ENCODE assay signal across 8 cellular contexts in the genomic region with DNA sequence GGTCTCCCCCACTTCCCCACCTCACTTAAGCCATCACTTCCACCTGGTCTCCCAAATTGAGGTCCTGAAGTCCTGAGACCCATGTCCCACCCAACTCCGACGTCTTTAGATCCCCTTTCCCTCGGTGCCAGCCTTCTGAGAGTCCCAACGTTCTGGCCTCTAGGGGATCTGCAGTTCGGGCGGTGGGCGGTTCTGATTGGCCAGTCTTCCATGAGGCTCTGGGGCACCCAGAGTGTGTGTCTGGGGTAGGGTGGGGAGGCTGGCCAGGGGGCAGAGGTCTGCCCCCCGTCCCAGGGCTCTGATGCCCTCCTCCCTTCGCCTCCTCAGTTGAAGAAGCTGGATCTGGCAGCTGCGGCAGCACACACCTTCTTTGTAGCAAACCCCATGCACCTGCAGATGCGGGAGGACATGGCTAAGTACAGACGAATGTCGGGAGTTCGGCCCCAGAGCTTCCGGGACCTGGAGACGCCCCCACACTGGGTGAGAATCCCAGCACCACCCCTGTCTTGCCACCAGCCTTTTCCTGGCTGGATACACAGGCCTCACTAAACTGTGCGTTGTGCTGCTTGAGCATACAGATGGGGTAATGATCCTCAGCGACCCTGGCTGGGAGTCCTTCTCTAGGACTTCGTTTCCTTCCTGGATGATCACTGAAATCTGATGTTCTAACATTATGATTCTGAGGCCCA. TPM values are rescaled to one million over a fixed set of nuclear protein-coding genes. Genes with fewer than 3 reads are reported as not detected.
DNase-seq lines count a peak whose midpoint lies in the region; ATAC-seq and TF ChIP-seq lines count a peak whose summit lies in the region.

No MANE protein-coding gene starts in this region.

- H3K4me2 ChIP-seq in hepatocyte, result peak overlapping the region; percentile 79

- peaks cover 26% of the 10 kb centered on the region for H3K27me3 Mint-ChIP-seq in activated CD4-positive, alpha-beta T cell treated with anti-CD3 and anti-CD28 coated beads for 36 hours
- peaks cover 45% of the 10 kb centered on the region for H3K27me3 Mint-ChIP-seq in activated T-helper 1 cell treated with anti-CD3 and anti-CD28 coated beads, Interleukin-12 subunit alpha, Interleukin-12 subunit beta, Interleukin-2, Interleukin-4 antibody, amounts not matched to agents 30 ng/mL and 10 ng/mL and 1 ng/mL, durations not matched to agents 14 hours and 24 hours and 36 hours (ENCODE audit: insufficient read depth)
- H3K27me3 Mint-ChIP-seq in stimulated activated naive B cell treated with anti-CD40 and anti-IgM and Interleukin-4, amounts not matched to agents 10 μg/mL and 1 μg/mL and 100 μg/mL, for 72 hours, result peaks cover 71 to 85% of the 10 kb centered on the region in 2 donors

- no peaks in the 10 kb centered on the region for H3K36me3 ChIP-seq in hepatocyte (replicated peaks; ENCODE audit: insufficient read depth, low read depth)

- no peaks in the 10 kb centered on the region for H4K20me1 ChIP-seq in hepatocyte (ENCODE audit: insufficient read depth, poor library complexity, severe bottlenecking)

- H3K4me3 ChIP-seq in hepatocyte, result peak overlapping the region; percentile 100

- H3K27ac Mint-ChIP-seq in activated CD4-positive, alpha-beta T cell treated with anti-CD3 and anti-CD28 coated beads for 36 hours, result no peak overlapping the region
- H3K27ac Mint-ChIP-seq in activated T-helper 1 cell treated with anti-CD3 and anti-CD28 coated beads, Interleukin-12 subunit alpha, Interleukin-12 subunit beta, Interleukin-2, Interleukin-4 antibody, amounts not matched to agents 30 ng/mL and 10 ng/mL and 1 ng/mL, durations not matched to agents 14 hours and 24 hours and 36 hours, result peak overlapping the region; percentile 78
- H3K27ac Mint-ChIP-seq in stimulated activated naive B cell treated with anti-CD40 and anti-IgM and Interleukin-4, amounts not matched to agents 10 μg/mL and 1 μg/mL and 100 μg/mL, for 72 hours, result peak overlapping the region; percentile 76

- CTCF ChIA-PET in activated CD4-positive, alpha-beta T cell treated with anti-CD3 and anti-CD28 coated beads for 36 hours (lab: Charles Lee), result interaction anchor here (0.6 to 6.3 kb wide), 8 partner anchors 22 to 219 kb away, joined by 3 to 54 read pairs (median 3); a partner anchor contains a TSS

- no peaks in the 10 kb centered on the region for H3K36me3 Mint-ChIP-seq in activated CD4-positive, alpha-beta T cell treated with anti-CD3 and anti-CD28 coated beads for 36 hours (ENCODE audit: low read depth)
- no peaks in the 10 kb centered on the region for H3K36me3 Mint-ChIP-seq in activated T-helper 1 cell treated with anti-CD3 and anti-CD28 coated beads, Interleukin-12 subunit alpha, Interleukin-12 subunit beta, Interleukin-2, Interleukin-4 antibody, amounts not matched to agents 30 ng/mL and 10 ng/mL and 1 ng/mL, durations not matched to agents 14 hours and 24 hours and 36 hours (ENCODE audit: low read depth)
- no peaks in the 10 kb centered on the region for H3K36me3 Mint-ChIP-seq in stimulated activated naive B cell treated with anti-CD40 and anti-IgM and Interleukin-4, amounts not matched to agents 10 μg/mL and 1 μg/mL and 100 μg/mL, for 72 hours

- peaks cover 24% of the 10 kb centered on the region for H3K4me1 Mint-ChIP-seq in activated CD4-positive, alpha-beta T cell treated with anti-CD3 and anti-CD28 coated beads for 36 hours
- H3K4me1 Mint-ChIP-seq in activated T-helper 1 cell treated with anti-CD3 and anti-CD28 coated beads, Interleukin-12 subunit alpha, Interleukin-12 subunit beta, Interleukin-2, Interleukin-4 antibody, amounts not matched to agents 30 ng/mL and 10 ng/mL and 1 ng/mL, durations not matched to agents 14 hours and 24 hours and 36 hours (ENCODE audit: low read depth), result peaks cover 36% of the 10 kb centered on the region
- H3K4me1 Mint-ChIP-seq in stimulated activated naive B cell treated with anti-CD40 and anti-IgM and Interleukin-4, amounts not matched to agents 10 μg/mL and 1 μg/mL and 100 μg/mL, for 72 hours, result peaks cover 21 to 30% of the 10 kb centered on the region in 2 donors

- H3K27ac ChIP-seq in hepatocyte, result peak overlapping the region; percentile 96

- H3K9me2 ChIP-seq in hepatocyte (replicated peaks; ENCODE audit: insufficient read depth), result no peaks in the 10 kb centered on the region

- H3K9me3 ChIP-seq in hepatocyte (ENCODE audit: low read depth), result no peaks in the 10 kb centered on the region

- POLR2A ChIA-PET in activated CD4-positive, alpha-beta T cell treated with anti-CD3 and anti-CD28 coated beads for 36 hours (lab: Charles Lee), result interaction anchor here (0.6 to 1.1 kb wide), 2 partner anchors 49 to 106 kb away, joined by 3 to 4 read pairs; a partner anchor contains a TSS

- peak overlapping the region; percentile 77 for H3K4me3 Mint-ChIP-seq in activated CD4-positive, alpha-beta T cell treated with anti-CD3 and anti-CD28 coated beads for 36 hours
- peak overlapping the region; percentile 90 for H3K4me3 Mint-ChIP-seq in activated T-helper 1 cell treated with anti-CD3 and anti-CD28 coated beads, Interleukin-12 subunit alpha, Interleukin-12 subunit beta, Interleukin-2, Interleukin-4 antibody, amounts not matched to agents 30 ng/mL and 10 ng/mL and 1 ng/mL, durations not matched to agents 14 hours and 24 hours and 36 hours
- H3K4me3 Mint-ChIP-seq in stimulated activated naive B cell treated with anti-CD40 and anti-IgM and Interleukin-4, amounts not matched to agents 10 μg/mL and 1 μg/mL and 100 μg/mL, for 72 hours, result peak overlapping the region; percentile 78 to 85

- intact Hi-C loops in activated CD4-positive, alpha-beta T cell treated with anti-CD3 and anti-CD28 coated beads for 36 hours (cut with DNase I, micrococcal nuclease), result loop anchor here in 1 of 2 experiments (5.0 kb wide), 2 partner anchors 37 to 222 kb away; a partner anchor contains a TSS
- intact Hi-C loops in activated T-helper 1 cell treated with anti-CD3 and anti-CD28 coated beads, Interleukin-12 subunit alpha, Interleukin-12 subunit beta, Interleukin-2, Interleukin-4 antibody, amounts not matched to agents 30 ng/mL and 10 ng/mL and 1 ng/mL, durations not matched to agents 14 hours and 24 hours and 36 hours (cut with micrococcal nuclease), result loop anchor here (5.0 kb wide), 1 partner anchor 57 kb away; a partner anchor contains a TSS

- H3K79me2 ChIP-seq in hepatocyte, result peaks cover 6% of the 10 kb centered on the region

- no peak for ATAC-seq in activated CD4-positive, alpha-beta T cell treated with anti-CD3 and anti-CD28 coated beads for 36 hours
- no peak for ATAC-seq in stimulated activated naive B cell treated with anti-CD40 and anti-IgM and Interleukin-4, amounts not matched to agents 10 μg/mL and 1 μg/mL and 100 μg/mL, for 72 hours (replicated peaks)

- DNase-seq in activated CD4-positive, alpha-beta T cell treated with anti-CD3 and anti-CD28 coated beads for 36 hours, result peak; percentile 33
- DNase-seq in activated CD4-positive, alpha-beta T cell treated with anti-CD3 and anti-CD28 coated beads, Interleukin-2, amount 50 U/mL, for 1 hour, result no peak
- no peak for DNase-seq in activated T-helper 1 cell treated with anti-CD3 and anti-CD28 coated beads, Interleukin-12 subunit alpha, Interleukin-12 subunit beta, Interleukin-2, Interleukin-4 antibody, amounts not matched to agents 30 ng/mL and 10 ng/mL and 1 ng/mL, durations not matched to agents 14 hours and 24 hours and 36 hours (ENCODE audit: low spot score)
- DNase-seq in hepatocyte (ENCODE audit: low spot score), result no peak
- DNase-seq in stimulated activated naive B cell treated with anti-CD40 and anti-IgM and Interleukin-4, amounts not matched to agents 10 μg/mL and 1 μg/mL and 100 μg/mL, for 72 hours, result no peak
- DNase-seq in SW 1271 (lab: John Stamatoyannopoulos, UW), result no peak
- DNase-seq in glomerular visceral epithelial cell (ENCODE audit: extremely low spot score), result no peak
- DNase-seq in pons (ENCODE audit: low spot score), result no peak

- H3K9me3 Mint-ChIP-seq in activated CD4-positive, alpha-beta T cell treated with anti-CD3 and anti-CD28 coated beads for 36 hours (ENCODE audit: low read depth), result no peaks in the 10 kb centered on the region
- H3K9me3 Mint-ChIP-seq in activated T-helper 1 cell treated with anti-CD3 and anti-CD28 coated beads, Interleukin-12 subunit alpha, Interleukin-12 subunit beta, Interleukin-2, Interleukin-4 antibody, amounts not matched to agents 30 ng/mL and 10 ng/mL and 1 ng/mL, durations not matched to agents 14 hours and 24 hours and 36 hours, result no peaks in the 10 kb centered on the region
- H3K9me3 Mint-ChIP-seq in stimulated activated naive B cell treated with anti-CD40 and anti-IgM and Interleukin-4, amounts not matched to agents 10 μg/mL and 1 μg/mL and 100 μg/mL, for 72 hours, result no peaks in the 10 kb centered on the region

- H3K27me3 ChIP-seq in hepatocyte, result no peaks in the 10 kb centered on the region

- peak overlapping the region; percentile 93 for H2AFZ ChIP-seq in hepatocyte

- WGBS in hepatocyte (ENCODE audit: low lambda C conversion rate, missing lambda C conversion rate), result 43% methylated on average over 18 of the region's 19 CpGs

- TF ChIP-seq CTCF in hepatocyte (IDR thresholded peaks at IDR 0.05; ENCODE audit: poor library complexity), result peak; percentile 24

- peaks cover 3% of the 10 kb centered on the region for H3K4me1 ChIP-seq in hepatocyte (ENCODE audit: insufficient read depth)

RNA-seq across cellular contexts. Expression of a gene that starts 1.5 kb away (rescaled TPM):
- total RNA-seq in activated CD4-positive, alpha-beta T cell treated with anti-CD3 and anti-CD28 coated beads for 36 hours, result 1 to 10 TPM in 1 of 2 experiments, under 1 TPM in 1; 0.86 to 1.3 TPM
- total RNA-seq in activated T-helper 1 cell treated with anti-CD3 and anti-CD28 coated beads, Interleukin-12 subunit alpha, Interleukin-12 subunit beta, Interleukin-2, Interleukin-4 antibody, amounts not matched to agents 30 ng/mL and 10 ng/mL and 1 ng/mL, durations not matched to agents 14 hours and 24 hours and 36 hours, result 3.5 and 4.0 TPM in 2 replicates
- total RNA-seq in hepatocyte, result 19.6 and 38.1 TPM in 2 replicates
- 38.6 and 47.3 TPM in 2 replicates for polyA plus RNA-seq in hepatocyte

RNA-seq across cellular contexts. Expression of a gene that starts 8.1 kb away (rescaled TPM):
- under 1 TPM; 0.11 to 0.26 TPM for total RNA-seq in activated CD4-positive, alpha-beta T cell treated with anti-CD3 and anti-CD28 coated beads for 36 hours
- total RNA-seq in activated T-helper 1 cell treated with anti-CD3 and anti-CD28 coated beads, Interleukin-12 subunit alpha, Interleukin-12 subunit beta, Interleukin-2, Interleukin-4 antibody, amounts not matched to agents 30 ng/mL and 10 ng/mL and 1 ng/mL, durations not matched to agents 14 hours and 24 hours and 36 hours, result 0.29 and 0.32 TPM in 2 replicates
- total RNA-seq in hepatocyte, result 1.2 and 2.3 TPM in 2 replicates
- polyA plus RNA-seq in hepatocyte, result 2.3 and 6.2 TPM in 2 replicates

RNA-seq across cellular contexts. Expression of a gene that starts 11.0 kb away (rescaled TPM):
- total RNA-seq in activated CD4-positive, alpha-beta T cell treated with anti-CD3 and anti-CD28 coated beads for 36 hours, result under 1 TPM; 0.66 to 0.76 TPM
- 1.6 and 1.7 TPM in 2 replicates for total RNA-seq in activated T-helper 1 cell treated with anti-CD3 and anti-CD28 coated beads, Interleukin-12 subunit alpha, Interleukin-12 subunit beta, Interleukin-2, Interleukin-4 antibody, amounts not matched to agents 30 ng/mL and 10 ng/mL and 1 ng/mL, durations not matched to agents 14 hours and 24 hours and 36 hours
- total RNA-seq in hepatocyte, result 1.6 and 2.6 TPM in 2 replicates
- 10.2 and 19.1 TPM in 2 replicates for polyA plus RNA-seq in hepatocyte

RNA-seq across cellular contexts. Expression of a gene that starts 21.4 kb away (rescaled TPM):
- 10 to 100 TPM; 87.8 to 99.7 TPM for total RNA-seq in activated CD4-positive, alpha-beta T cell treated with anti-CD3 and anti-CD28 coated beads for 36 hours
- total RNA-seq in activated T-helper 1 cell treated with anti-CD3 and anti-CD28 coated beads, Interleukin-12 subunit alpha, Interleukin-12 subunit beta, Interleukin-2, Interleukin-4 antibody, amounts not matched to agents 30 ng/mL and 10 ng/mL and 1 ng/mL, durations not matched to agents 14 hours and 24 hours and 36 hours, result 27.2 and 32.5 TPM in 2 replicates
- 7.5 and 8.5 TPM in 2 replicates for total RNA-seq in hepatocyte
- 18.2 and 20.6 TPM in 2 replicates for polyA plus RNA-seq in hepatocyte

RNA-seq across cellular contexts. Expression of a gene that starts 22.3 kb away (rescaled TPM):
- total RNA-seq in activated CD4-positive, alpha-beta T cell treated with anti-CD3 and anti-CD28 coated beads for 36 hours, result 100 to 1,000 TPM; 128 to 132 TPM
- total RNA-seq in activated T-helper 1 cell treated with anti-CD3 and anti-CD28 coated beads, Interleukin-12 subunit alpha, Interleukin-12 subunit beta, Interleukin-2, Interleukin-4 antibody, amounts not matched to agents 30 ng/mL and 10 ng/mL and 1 ng/mL, durations not matched to agents 14 hours and 24 hours and 36 hours, result 116 and 127 TPM in 2 replicates
- total RNA-seq in hepatocyte, result 60.5 and 61.6 TPM in 2 replicates
- polyA plus RNA-seq in hepatocyte, result 73.7 and 78.9 TPM in 2 replicates
